In the genomic region with DNA sequence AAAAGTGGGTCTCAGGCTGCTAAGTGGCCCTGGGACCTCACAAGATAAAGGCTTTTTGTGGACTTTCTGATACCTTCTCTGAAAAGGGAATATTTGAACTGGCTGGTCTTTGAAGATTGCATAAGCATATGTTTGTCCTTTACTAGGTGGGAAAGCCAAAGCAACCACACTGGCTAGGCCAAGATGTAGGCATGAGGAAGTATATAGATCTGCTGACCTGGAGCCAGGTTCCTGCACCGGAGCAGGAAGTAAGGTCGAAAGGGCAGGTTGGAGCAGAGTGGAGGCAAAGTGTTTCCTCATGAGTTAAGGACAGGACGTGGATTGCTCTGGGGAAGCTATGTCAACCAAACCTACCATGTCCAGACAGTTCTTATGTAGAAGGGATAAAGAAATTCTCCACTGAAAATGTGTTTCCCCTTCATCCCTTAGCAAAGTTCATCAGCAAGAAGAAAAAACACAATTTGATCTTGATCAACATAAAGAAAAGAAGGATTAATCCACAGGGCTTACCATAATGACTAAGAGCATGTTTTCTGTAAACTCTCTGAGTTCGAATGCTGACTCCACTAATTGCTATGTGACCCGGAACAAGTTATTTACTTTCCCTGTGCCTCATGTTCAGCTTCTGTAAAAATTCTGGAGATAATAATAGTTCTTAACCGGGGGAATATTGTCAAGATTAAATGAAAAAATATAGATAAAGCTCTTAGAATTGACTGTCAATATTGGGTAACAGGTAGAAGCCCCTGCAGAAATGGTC, we compare ENCODE assay signal across 18 cellular contexts.
"Had no signal": no experiment of that assay in that cellular context is flagged by ENCODE, and none has a peak within 500 bp of the region (broad histone marks: within the 10 kb centered on the region; RNA-seq: fewer than 3 reads in every experiment).

No MANE protein-coding gene starts in this region.

- FAIRE-seq: pancreas had no signal

- H3K36me3 ChIP-seq: ascending aorta, breast epithelium, gastrocnemius medialis, heart right ventricle, pancreas, tibial nerve had no signal

- H3K4me3 ChIP-seq: ascending aorta, breast epithelium, gastrocnemius medialis, heart right ventricle, pancreas, tibial nerve had no signal

- H3K36me3 Mint-ChIP-seq: naive thymus-derived CD4-positive, alpha-beta T cell had no signal

- H3K27me3 ChIP-seq: ascending aorta, breast epithelium, gastrocnemius medialis, heart right ventricle, pancreas, tibial nerve had no signal

- H3K27ac ChIP-seq: ascending aorta, breast epithelium, gastrocnemius medialis, heart right ventricle, pancreas, tibial nerve had no signal

- H3K4me3 Mint-ChIP-seq: activated naive CD8-positive, alpha-beta T cell treated with anti-CD3 and anti-CD28 coated beads, Interleukin-2, amount 50 U/mL, for 24 hours; naive thymus-derived CD4-positive, alpha-beta T cell had no signal

- ATAC-seq: activated naive CD8-positive, alpha-beta T cell treated with anti-CD3 and anti-CD28 coated beads, Interleukin-2, amount 50 U/mL, for 24 hours; gastrocnemius medialis; heart right ventricle; left cardiac atrium; naive thymus-derived CD4-positive, alpha-beta T cell had no signal

- DNase-seq: activated CD4-positive, alpha-beta T cell treated with anti-CD3 and anti-CD28 coated beads for 1 hour; activated CD4-positive, alpha-beta T cell treated with anti-CD3 and anti-CD28 coated beads, Interleukin-2, amount 50 U/mL, for 4 hours; activated naive CD4-positive, alpha-beta T cell treated with Interleukin-2 at 50 U/mL for 16 hours; activated naive CD8-positive, alpha-beta T cell treated with anti-CD3 and anti-CD28 coated beads, Interleukin-2, amount 50 U/mL, for 24 hours; activated T-cell treated with anti-CD3 and anti-CD28 coated beads for 4 hours; dermis blood vessel endothelial cell; gastrocnemius medialis; heart right ventricle; left cardiac atrium; naive thymus-derived CD4-positive, alpha-beta T cell; pancreas; stimulated activated naive CD4-positive, alpha-beta T cell; substantia nigra; T-helper 1 cell; T1000 had no signal

- H3K9me3 ChIP-seq: ascending aorta, breast epithelium, gastrocnemius medialis, pancreas, tibial nerve had no signal

- H3K4me1 Mint-ChIP-seq: activated naive CD8-positive, alpha-beta T cell treated with anti-CD3 and anti-CD28 coated beads, Interleukin-2, amount 50 U/mL, for 24 hours; naive thymus-derived CD4-positive, alpha-beta T cell had no signal

- H3K4me1 ChIP-seq: ascending aorta, breast epithelium, gastrocnemius medialis, heart right ventricle, pancreas, tibial nerve had no signal

- H3K27ac Mint-ChIP-seq: activated naive CD8-positive, alpha-beta T cell treated with anti-CD3 and anti-CD28 coated beads, Interleukin-2, amount 50 U/mL, for 24 hours; naive thymus-derived CD4-positive, alpha-beta T cell had no signal
